ENCODE assay signal across 18 cellular contexts in genomic region chr9:35869621-35870216, GRCh38. TPM values are rescaled to one million over a fixed set of nuclear protein-coding genes. Genes with fewer than 3 reads are reported as not detected.
DNase-seq lines count a peak whose midpoint lies in the region; TF ChIP-seq lines count a peak whose summit lies in the region.
"Had no signal": no experiment of that assay in that cellular context is flagged by ENCODE, and none has a peak within 500 bp of the region (broad histone marks: within the 10 kb centered on the region; RNA-seq: fewer than 3 reads in every experiment).

No MANE protein-coding gene starts in this region.

- no TSS peak for BruUV-seq in mammary epithelial cell (replicated peaks; lab: Mats Ljungman, UMichigan)

- CTCF ChIA-PET in mammary epithelial cell (lab: Charles Lee; ENCODE audit: low non-redundant PET): no interaction called here

- H3K27ac ChIP-seq in mammary epithelial cell (ENCODE audit: insufficient read depth, low read depth, low read length): no peak overlapping the region
- H3K27ac ChIP-seq: BLaER1 treated with 17β-estradiol and CSF1 and Interleukin-3, amounts not matched to agents 10 nM and 100 nM; HL-60 had no signal

- no peaks in the 10 kb centered on the region for H3K9me3 ChIP-seq in mammary epithelial cell (replicated peaks; ENCODE audit: insufficient read depth, low read length)
- H3K9me3 ChIP-seq: BLaER1 treated with 17β-estradiol and CSF1 and Interleukin-3, amounts not matched to agents 10 nM and 100 nM had no signal

- intact Hi-C loops in activated CD4-positive, alpha-beta T cell treated with anti-CD3 and anti-CD28 coated beads, Interleukin-2, amount 10 ng/mL, durations not matched to agents 24 days and 14 days (cut with micrococcal nuclease): no loop called here
- intact Hi-C loops in mammary epithelial cell (cut with micrococcal nuclease): no loop called here

- H3K27me3 ChIP-seq in mammary epithelial cell (ENCODE audit: insufficient read depth, low read length): no peaks in the 10 kb centered on the region

- H3K4me1 Mint-ChIP-seq in activated CD4-positive, alpha-beta T cell treated with anti-CD3 and anti-CD28 coated beads, Interleukin-2, amount 10 ng/mL, durations not matched to agents 24 days and 14 days: no peaks in the 10 kb centered on the region
- H3K4me1 Mint-ChIP-seq in osteocyte (ENCODE audit: unreplicated experiment): no peaks in the 10 kb centered on the region

- no peak overlapping the region for H3K27ac Mint-ChIP-seq in activated CD4-positive, alpha-beta T cell treated with anti-CD3 and anti-CD28 coated beads, Interleukin-2, amount 10 ng/mL, durations not matched to agents 24 days and 14 days
- no peak overlapping the region for H3K27ac Mint-ChIP-seq in osteocyte (ENCODE audit: unreplicated experiment)
- H3K27ac Mint-ChIP-seq: HFFc6 had no signal

- peak; percentile 44 for DNase-seq in activated CD4-positive, alpha-beta T cell treated with anti-CD3 and anti-CD28 coated beads, Interleukin-2, amount 10 ng/mL, durations not matched to agents 24 days and 14 days
- no peak for DNase-seq in activated CD4-positive, alpha-beta T cell treated with anti-CD3 and anti-CD28 coated beads for 1 hour
- DNase-seq in mammary epithelial cell: peak; percentile 59
- peak; percentile 73 for DNase-seq in osteocyte (ENCODE audit: extremely low spot score, unreplicated experiment)
- no peak for DNase-seq in NCI-H1436 treated with DMSO at 0.1 percent for 48 hours (lab: John Stamatoyannopoulos, UW)
- DNase-seq in HT-29 (ENCODE audit: low spot score): no peak
- DNase-seq: DMS 273 treated with DMSO at 0.1 percent for 48 hours, EL, HFFc6, MM.1S, NCI-H1105, NCI-H187, NCI-H82 had no signal

- peaks cover 22% of the 10 kb centered on the region for H3K4me1 ChIP-seq in mammary epithelial cell (ENCODE audit: insufficient read depth, low read length)
- H3K4me1 ChIP-seq: BLaER1 treated with 17β-estradiol and CSF1 and Interleukin-3, amounts not matched to agents 10 nM and 100 nM had no signal

- dilution Hi-C loops in mammary epithelial cell (cut with HindIII; ENCODE audit: low sequenced_read_pairs): loop anchor here (5.0 kb wide), 4 partner anchors 38 to 157 kb away; partner anchors contain the start of genes HINT2, HRCT1 and SPAAR

- H3K4me3 Mint-ChIP-seq in activated CD4-positive, alpha-beta T cell treated with anti-CD3 and anti-CD28 coated beads, Interleukin-2, amount 10 ng/mL, durations not matched to agents 24 days and 14 days: no peak overlapping the region
- no peak overlapping the region for H3K4me3 Mint-ChIP-seq in osteocyte (ENCODE audit: unreplicated experiment)
- H3K4me3 Mint-ChIP-seq: HFFc6 had no signal

- in situ Hi-C loops in mammary epithelial cell (cut with MboI; ENCODE audit: low sequenced_read_pairs in 2 of 2): no loop called here

- no peaks in the 10 kb centered on the region for H3K9me3 Mint-ChIP-seq in activated CD4-positive, alpha-beta T cell treated with anti-CD3 and anti-CD28 coated beads, Interleukin-2, amount 10 ng/mL, durations not matched to agents 24 days and 14 days
- H3K9me3 Mint-ChIP-seq in osteocyte (ENCODE audit: unreplicated experiment): peaks cover under 1% of the 10 kb centered on the region
- H3K9me3 Mint-ChIP-seq: HFFc6 had no signal

- no peaks in the 10 kb centered on the region for H3K36me3 Mint-ChIP-seq in activated CD4-positive, alpha-beta T cell treated with anti-CD3 and anti-CD28 coated beads, Interleukin-2, amount 10 ng/mL, durations not matched to agents 24 days and 14 days (ENCODE audit: low read depth)
- no peaks in the 10 kb centered on the region for H3K36me3 Mint-ChIP-seq in osteocyte (ENCODE audit: unreplicated experiment)

- H4K20me1 ChIP-seq in mammary epithelial cell (ENCODE audit: insufficient read depth, low read length): no peaks in the 10 kb centered on the region
- H4K20me1 ChIP-seq: BLaER1 treated with 17β-estradiol and CSF1 and Interleukin-3, amounts not matched to agents 10 nM and 100 nM had no signal

- 38% methylated on average over 14 of the region's 19 CpGs for WGBS in mammary epithelial cell (ENCODE audit: low coverage, missing lambda C conversion rate)

- no peak overlapping the region for H3K4me3 ChIP-seq in mammary epithelial cell (replicated peaks in 1 of 3; ENCODE audit: insufficient read depth in 1 of 3, low read depth in 2 of 3, low read length in 3 of 3)
- H3K4me3 ChIP-seq: BLaER1 treated with 17β-estradiol and CSF1 and Interleukin-3, amounts not matched to agents 10 nM and 100 nM had no signal

- H3K79me2 ChIP-seq in mammary epithelial cell (ENCODE audit: insufficient read depth, low read length): no peaks in the 10 kb centered on the region

- no peaks in the 10 kb centered on the region for H3K36me3 ChIP-seq in mammary epithelial cell (ENCODE audit: insufficient read depth, low read length)
- H3K36me3 ChIP-seq: BLaER1 treated with 17β-estradiol and CSF1 and Interleukin-3, amounts not matched to agents 10 nM and 100 nM had no signal

- TF ChIP-seq CTCF in mammary epithelial cell (conservative IDR thresholded peaks at IDR 0.05 in 1 of 2, IDR thresholded peaks at IDR 0.05 in 1 of 2; ENCODE audit: extremely low read depth in 1 of 2, insufficient read depth in 1 of 2, low read depth in 1 of 2, low read length in 2 of 2) (peak in 1 of 2 donors; percentile 17), osteocyte (IDR thresholded peaks at IDR 0.05) (no peak)

- H2AFZ ChIP-seq in mammary epithelial cell (ENCODE audit: low read depth, low read length): no peak overlapping the region

- peaks cover 2% of the 10 kb centered on the region for H3K27me3 Mint-ChIP-seq in activated CD4-positive, alpha-beta T cell treated with anti-CD3 and anti-CD28 coated beads, Interleukin-2, amount 10 ng/mL, durations not matched to agents 24 days and 14 days
- H3K27me3 Mint-ChIP-seq in osteocyte (ENCODE audit: unreplicated experiment): peaks cover 3% of the 10 kb centered on the region

- no peak overlapping the region for H3K9ac ChIP-seq in mammary epithelial cell (ENCODE audit: insufficient read depth, low read length)
- H3K9ac ChIP-seq: BLaER1 treated with 17β-estradiol and CSF1 and Interleukin-3, amounts not matched to agents 10 nM and 100 nM had no signal

- H3K4me2 ChIP-seq in mammary epithelial cell (ENCODE audit: insufficient read depth, low read depth, low read length): no peak overlapping the region
- H3K4me2 ChIP-seq: BLaER1 treated with 17β-estradiol and CSF1 and Interleukin-3, amounts not matched to agents 10 nM and 100 nM had no signal

RNA-seq across cellular contexts. Expression of gene OR13J1, which starts 0.5 kb away (rescaled TPM):
- total RNA-seq in activated CD4-positive, alpha-beta T cell treated with anti-CD3 and anti-CD28 coated beads, Interleukin-2, amount 10 ng/mL, durations not matched to agents 24 days and 14 days: not detected in 2 replicates
- total RNA-seq in mammary epithelial cell (not detected), osteocyte (not detected in 2 replicates)
- not detected for polyA plus RNA-seq in mammary epithelial cell
- not detected for polyA minus RNA-seq in mammary epithelial cell
- not detected in 2 replicates for total RNA-seq in HT-29 (2014; rRNA removed; shearing (Covaris generic))
- total RNA-seq: A172, H4, HFFc6, NCI-H460 had no signal

RNA-seq across cellular contexts. Expression of gene HRCT1, which starts 36.3 kb away (rescaled TPM):
- not detected in 2 replicates for total RNA-seq in activated CD4-positive, alpha-beta T cell treated with anti-CD3 and anti-CD28 coated beads, Interleukin-2, amount 10 ng/mL, durations not matched to agents 24 days and 14 days
- total RNA-seq in mammary epithelial cell (1 to 10 TPM; 1.6 to 4.7 TPM), osteocyte (3.0 and 3.7 TPM in 2 replicates)
- 3.2 TPM for polyA plus RNA-seq in mammary epithelial cell
- polyA minus RNA-seq in mammary epithelial cell: not detected
- total RNA-seq in HT-29 (2014; rRNA removed; shearing (Covaris generic)): 4.1 and 7.7 TPM in 2 replicates
- total RNA-seq: A172, H4 had no signal

RNA-seq across cellular contexts. Expression of gene SPAAR, which starts 39.6 kb away (rescaled TPM):
- total RNA-seq in activated CD4-positive, alpha-beta T cell treated with anti-CD3 and anti-CD28 coated beads, Interleukin-2, amount 10 ng/mL, durations not matched to agents 24 days and 14 days: not detected in 2 replicates
- total RNA-seq in mammary epithelial cell (under 1 TPM in 1 of 2 donors, not detected in 1; 0.33 TPM), osteocyte (0.56 TPM in 1 of 2 replicates, not detected in the other)
- 0.27 TPM for polyA plus RNA-seq in mammary epithelial cell
- not detected for polyA minus RNA-seq in mammary epithelial cell
- 0.23 TPM in 1 of 2 replicates, not detected in the other for total RNA-seq in HT-29 (2014; rRNA removed; shearing (Covaris generic))
- total RNA-seq: NCI-H460 had no signal

RNA-seq across cellular contexts. Expression of gene TMEM8B, which starts 40.7 kb away (rescaled TPM):
- 2.0 and 2.3 TPM in 2 replicates for total RNA-seq in activated CD4-positive, alpha-beta T cell treated with anti-CD3 and anti-CD28 coated beads, Interleukin-2, amount 10 ng/mL, durations not matched to agents 24 days and 14 days
- total RNA-seq in mammary epithelial cell (1 to 10 TPM; 3.8 to 7.5 TPM), osteocyte (25.6 and 29.9 TPM in 2 replicates)
- 1.9 TPM for polyA plus RNA-seq in mammary epithelial cell
- polyA minus RNA-seq in mammary epithelial cell: 3.1 TPM
- total RNA-seq in HT-29 (2014; rRNA removed; shearing (Covaris generic)): 3.1 and 4.5 TPM in 2 replicates

RNA-seq across cellular contexts. Expression of gene FAM221B, which starts 41.2 kb away (rescaled TPM):
- not detected in 2 replicates for total RNA-seq in activated CD4-positive, alpha-beta T cell treated with anti-CD3 and anti-CD28 coated beads, Interleukin-2, amount 10 ng/mL, durations not matched to agents 24 days and 14 days
- not detected for total RNA-seq in mammary epithelial cell
- not detected for polyA plus RNA-seq in mammary epithelial cell
- not detected for polyA minus RNA-seq in mammary epithelial cell
- total RNA-seq in osteocyte: not detected in 2 replicates
- 0.10 and 0.16 TPM in 2 replicates for total RNA-seq in HT-29 (2014; rRNA removed; shearing (Covaris generic))
- total RNA-seq: A172, H4, HFFc6, NCI-H460 had no signal

Comparison
In these comparisons a context has a peak if more than half of its experiments do, and no peak if none do; other contexts are left out.
1. DNase-seq: peak in activated CD4-positive, alpha-beta T cell treated with anti-CD3 and anti-CD28 coated beads, Interleukin-2, amount 10 ng/mL, durations not matched to agents 24 days and 14 days (single experiment), mammary epithelial cell (single experiment) and osteocyte (single experiment); none in activated CD4-positive, alpha-beta T cell treated with anti-CD3 and anti-CD28 coated beads for 1 hour (single experiment), NCI-H1436 treated with DMSO at 0.1 percent for 48 hours (single experiment) and HT-29 (single experiment).